In the genomic region with DNA sequence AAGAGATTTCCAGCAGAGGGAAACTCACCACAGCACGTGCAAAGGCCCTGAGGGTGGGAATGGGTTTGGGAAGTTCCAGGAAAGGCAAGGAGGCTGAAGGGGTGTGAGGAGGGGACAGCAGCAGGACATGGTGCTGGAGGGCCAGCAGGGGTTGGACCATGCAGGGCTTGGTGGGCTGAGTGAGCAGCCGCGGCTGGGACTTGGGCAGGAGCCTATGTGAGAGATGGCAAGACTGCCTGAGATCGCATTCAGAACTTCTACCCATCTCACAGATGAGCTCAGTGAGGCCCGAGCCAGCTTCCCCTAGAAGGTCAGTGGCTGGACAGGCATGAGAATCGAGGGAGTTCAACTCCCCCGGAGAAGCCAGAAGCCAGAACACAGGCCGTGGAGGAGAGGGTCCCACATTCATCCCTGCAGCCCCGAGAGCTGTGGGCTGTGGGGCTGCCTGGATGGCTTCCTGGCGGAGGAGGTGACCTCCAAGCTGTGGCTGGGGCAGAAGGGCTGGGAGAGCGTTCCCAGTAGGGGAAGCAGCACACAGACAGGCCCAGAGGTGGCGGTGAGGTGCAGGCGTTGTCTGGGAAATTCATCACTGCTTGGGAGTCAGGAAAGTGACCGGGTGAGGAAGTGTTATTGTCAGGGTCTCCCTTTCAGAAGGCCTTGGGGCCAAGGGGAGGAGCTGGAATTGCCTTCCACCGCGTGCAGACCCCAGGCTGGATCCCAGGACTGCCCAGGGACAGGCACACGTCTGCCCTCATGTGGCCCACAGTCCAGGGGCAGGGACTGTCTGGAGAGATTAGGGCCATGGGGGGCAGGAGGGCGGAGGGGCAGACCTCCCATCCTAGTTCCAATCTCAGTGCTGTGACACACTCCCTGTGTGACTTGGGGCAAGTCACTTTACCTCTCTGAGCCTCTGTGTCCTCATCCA, we compare ENCODE assay signal across 1 cellular context.
TF ChIP-seq lines count a peak whose summit lies in the region.

No MANE protein-coding gene starts in this region.

TF ChIP-seq in SK-N-SH treated with all-trans-retinoic acid at 6 μM for 48 hours, 23 proteins besides CTCF, POLR2A, EP300 and RAD21 (continued from another document):
- no peak for TF ChIP-seq CREB5 (CRISPR knock-in tag; IDR thresholded peaks at IDR 0.05; ENCODE audit: low read depth)
- no peak for TF ChIP-seq ZFP30 (CRISPR knock-in tag; IDR thresholded peaks at IDR 0.05)
- TF ChIP-seq PPARA (CRISPR knock-in tag; IDR thresholded peaks at IDR 0.05; ENCODE audit: borderline replicate concordance) = no peak
TF ChIP-seq in SK-N-SH treated with all-trans-retinoic acid at 6 μM for 48 hours: peak in this region for 0.
